ENCODE assay signal across 1 cellular context in the genomic region with DNA sequence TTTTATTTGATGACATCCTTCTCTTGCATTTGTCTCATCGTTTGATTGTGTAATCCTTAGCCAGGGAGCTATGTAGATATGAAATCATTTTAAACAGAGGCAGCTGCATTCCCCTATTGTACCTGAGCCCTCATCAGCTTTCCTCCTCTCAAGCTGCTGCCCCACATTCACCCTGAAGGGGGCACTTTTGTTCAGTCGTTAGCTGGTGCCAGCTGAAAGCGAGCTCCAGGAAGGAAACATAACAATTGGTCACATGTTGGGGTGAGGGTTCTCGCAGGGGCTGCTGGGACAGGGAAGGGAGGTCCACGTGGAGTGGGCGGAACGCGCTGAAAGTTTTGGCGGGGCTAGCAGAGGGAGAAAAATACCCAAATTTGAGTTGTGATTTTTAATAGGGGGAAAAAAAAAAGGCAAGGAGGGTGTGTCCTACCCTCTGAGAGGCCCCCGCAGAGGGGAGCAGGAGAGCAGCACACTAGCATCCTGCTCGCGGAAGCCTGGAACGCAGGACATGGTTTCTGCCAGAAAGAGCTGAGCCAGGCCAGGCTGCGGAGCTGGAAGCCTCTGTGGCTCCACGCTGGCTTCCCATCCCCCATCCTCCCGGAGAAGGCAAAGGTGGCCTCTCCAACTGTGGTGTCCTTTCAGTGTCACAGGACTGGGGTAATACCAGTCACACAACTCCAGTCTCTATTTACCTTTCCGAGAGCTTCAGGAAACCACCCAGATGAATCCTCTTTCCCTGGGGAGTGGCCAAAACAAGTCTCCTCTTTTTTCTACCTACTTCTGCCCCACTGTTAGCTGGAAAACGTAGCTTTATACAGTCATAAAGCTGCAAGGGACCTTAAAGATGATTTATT.
TF ChIP-seq lines count a peak whose summit lies in the region.

No MANE protein-coding gene starts in this region.

TF ChIP-seq in HepG2, 621 proteins besides CTCF, POLR2A, EP300 and RAD21 (continued from another document and continues in another):
- TF ChIP-seq UBTF (CRISPR knock-in tag; IDR thresholded peaks at IDR 0.05), result peak; percentile 85
- peak; percentile 57; the same call in 1 of the 2 replicates for TF ChIP-seq PHF20 (CRISPR knock-in tag; IDR thresholded peaks at IDR 0.05)
- TF ChIP-seq ZNF335 (CRISPR knock-in tag; IDR thresholded peaks at IDR 0.05), result peak; percentile 78
- TF ChIP-seq ZNF607 (CRISPR knock-in tag; IDR thresholded peaks at IDR 0.05; ENCODE audit: borderline replicate concordance), result peak; percentile 92; the same call in 1 of the 2 replicates
- no peak for TF ChIP-seq ZFP36L1 (CRISPR knock-in tag; IDR thresholded peaks at IDR 0.05)
- TF ChIP-seq, protein P1, sequence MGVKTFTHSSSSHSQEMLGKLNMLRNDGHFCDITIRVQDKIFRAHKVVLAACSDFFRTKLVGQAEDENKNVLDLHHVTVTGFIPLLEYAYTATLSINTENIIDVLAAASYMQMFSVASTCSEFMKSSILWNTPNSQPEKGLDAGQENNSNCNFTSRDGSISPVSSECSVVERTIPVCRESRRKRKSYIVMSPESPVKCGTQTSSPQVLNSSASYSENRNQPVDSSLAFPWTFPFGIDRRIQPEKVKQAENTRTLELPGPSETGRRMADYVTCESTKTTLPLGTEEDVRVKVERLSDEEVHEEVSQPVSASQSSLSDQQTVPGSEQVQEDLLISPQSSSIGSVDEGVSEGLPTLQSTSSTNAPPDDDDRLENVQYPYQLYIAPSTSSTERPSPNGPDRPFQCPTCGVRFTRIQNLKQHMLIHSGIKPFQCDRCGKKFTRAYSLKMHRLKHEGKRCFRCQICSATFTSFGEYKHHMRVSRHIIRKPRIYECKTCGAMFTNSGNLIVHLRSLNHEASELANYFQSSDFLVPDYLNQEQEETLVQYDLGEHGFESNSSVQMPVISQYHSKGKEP (CRISPR knock-in tag; IDR thresholded peaks at IDR 0.05), result 0 out of 2 replicates have a peak, but pooled peaks have one; percentile 16
- TF ChIP-seq ZEB1 (IDR thresholded peaks at IDR 0.05; ENCODE audit: insufficient replicate concordance, low read depth), result peak; percentile 78
- no peak for TF ChIP-seq ZNF383 (CRISPR knock-in tag; IDR thresholded peaks at IDR 0.05; ENCODE audit: borderline replicate concordance)
- TF ChIP-seq SMC3 (IDR thresholded peaks at IDR 0.05; ENCODE audit: low read length), result peak; percentile 92
- no peak for TF ChIP-seq ARHGAP35 (CRISPR knock-in tag; IDR thresholded peaks at IDR 0.05; ENCODE audit: borderline replicate concordance)
- TF ChIP-seq PTBP1 (IDR thresholded peaks at IDR 0.05; ENCODE audit: low read depth, low read length, poor library complexity, severe bottlenecking), result no peak
- peak; percentile 27 for TF ChIP-seq JARID2 (CRISPR knock-in tag; IDR thresholded peaks at IDR 0.05; ENCODE audit: insufficient replicate concordance)
- TF ChIP-seq ZNF44 (CRISPR knock-in tag; IDR thresholded peaks at IDR 0.05), result peak; percentile 15; the same call in 1 of the 2 replicates
- peak; percentile 39; the same call in 1 of the 2 replicates for TF ChIP-seq ZMYM3 (CRISPR knock-in tag; IDR thresholded peaks at IDR 0.05)
- TF ChIP-seq, protein P2, sequence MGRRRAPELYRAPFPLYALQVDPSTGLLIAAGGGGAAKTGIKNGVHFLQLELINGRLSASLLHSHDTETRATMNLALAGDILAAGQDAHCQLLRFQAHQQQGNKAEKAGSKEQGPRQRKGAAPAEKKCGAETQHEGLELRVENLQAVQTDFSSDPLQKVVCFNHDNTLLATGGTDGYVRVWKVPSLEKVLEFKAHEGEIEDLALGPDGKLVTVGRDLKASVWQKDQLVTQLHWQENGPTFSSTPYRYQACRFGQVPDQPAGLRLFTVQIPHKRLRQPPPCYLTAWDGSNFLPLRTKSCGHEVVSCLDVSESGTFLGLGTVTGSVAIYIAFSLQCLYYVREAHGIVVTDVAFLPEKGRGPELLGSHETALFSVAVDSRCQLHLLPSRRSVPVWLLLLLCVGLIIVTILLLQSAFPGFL (CRISPR knock-in tag; IDR thresholded peaks at IDR 0.05), result no peak
- TF ChIP-seq FOXJ3 (CRISPR knock-in tag; IDR thresholded peaks at IDR 0.05; ENCODE audit: borderline replicate concordance), result peak; percentile 86; the same call in 1 of the 2 replicates
- TF ChIP-seq MAFF (IDR thresholded peaks at IDR 0.05; ENCODE audit: low read depth, low read length), result 0 out of 2 replicates have a peak, but pooled peaks have one; percentile 15
- TF ChIP-seq, protein P3, sequence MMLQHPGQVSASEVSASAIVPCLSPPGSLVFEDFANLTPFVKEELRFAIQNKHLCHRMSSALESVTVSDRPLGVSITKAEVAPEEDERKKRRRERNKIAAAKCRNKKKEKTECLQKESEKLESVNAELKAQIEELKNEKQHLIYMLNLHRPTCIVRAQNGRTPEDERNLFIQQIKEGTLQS (CRISPR knock-in tag; IDR thresholded peaks at IDR 0.05), result no peak; the same call in 1 of the 2 replicates
- TF ChIP-seq ZBTB26 (CRISPR knock-in tag; IDR thresholded peaks at IDR 0.05; ENCODE audit: borderline replicate concordance), result peak; percentile 94
- TF ChIP-seq ZFP62 (CRISPR knock-in tag; IDR thresholded peaks at IDR 0.05), result no peak
- TF ChIP-seq ZNF589 (CRISPR knock-in tag; conservative IDR thresholded peaks at IDR 0.05), result peak; percentile 17; the same call in 1 of the 2 replicates
- TF ChIP-seq TCF7L2 (IDR thresholded peaks at IDR 0.05; ENCODE audit: low read depth, low read length), result no peak
- TF ChIP-seq, protein P4, sequence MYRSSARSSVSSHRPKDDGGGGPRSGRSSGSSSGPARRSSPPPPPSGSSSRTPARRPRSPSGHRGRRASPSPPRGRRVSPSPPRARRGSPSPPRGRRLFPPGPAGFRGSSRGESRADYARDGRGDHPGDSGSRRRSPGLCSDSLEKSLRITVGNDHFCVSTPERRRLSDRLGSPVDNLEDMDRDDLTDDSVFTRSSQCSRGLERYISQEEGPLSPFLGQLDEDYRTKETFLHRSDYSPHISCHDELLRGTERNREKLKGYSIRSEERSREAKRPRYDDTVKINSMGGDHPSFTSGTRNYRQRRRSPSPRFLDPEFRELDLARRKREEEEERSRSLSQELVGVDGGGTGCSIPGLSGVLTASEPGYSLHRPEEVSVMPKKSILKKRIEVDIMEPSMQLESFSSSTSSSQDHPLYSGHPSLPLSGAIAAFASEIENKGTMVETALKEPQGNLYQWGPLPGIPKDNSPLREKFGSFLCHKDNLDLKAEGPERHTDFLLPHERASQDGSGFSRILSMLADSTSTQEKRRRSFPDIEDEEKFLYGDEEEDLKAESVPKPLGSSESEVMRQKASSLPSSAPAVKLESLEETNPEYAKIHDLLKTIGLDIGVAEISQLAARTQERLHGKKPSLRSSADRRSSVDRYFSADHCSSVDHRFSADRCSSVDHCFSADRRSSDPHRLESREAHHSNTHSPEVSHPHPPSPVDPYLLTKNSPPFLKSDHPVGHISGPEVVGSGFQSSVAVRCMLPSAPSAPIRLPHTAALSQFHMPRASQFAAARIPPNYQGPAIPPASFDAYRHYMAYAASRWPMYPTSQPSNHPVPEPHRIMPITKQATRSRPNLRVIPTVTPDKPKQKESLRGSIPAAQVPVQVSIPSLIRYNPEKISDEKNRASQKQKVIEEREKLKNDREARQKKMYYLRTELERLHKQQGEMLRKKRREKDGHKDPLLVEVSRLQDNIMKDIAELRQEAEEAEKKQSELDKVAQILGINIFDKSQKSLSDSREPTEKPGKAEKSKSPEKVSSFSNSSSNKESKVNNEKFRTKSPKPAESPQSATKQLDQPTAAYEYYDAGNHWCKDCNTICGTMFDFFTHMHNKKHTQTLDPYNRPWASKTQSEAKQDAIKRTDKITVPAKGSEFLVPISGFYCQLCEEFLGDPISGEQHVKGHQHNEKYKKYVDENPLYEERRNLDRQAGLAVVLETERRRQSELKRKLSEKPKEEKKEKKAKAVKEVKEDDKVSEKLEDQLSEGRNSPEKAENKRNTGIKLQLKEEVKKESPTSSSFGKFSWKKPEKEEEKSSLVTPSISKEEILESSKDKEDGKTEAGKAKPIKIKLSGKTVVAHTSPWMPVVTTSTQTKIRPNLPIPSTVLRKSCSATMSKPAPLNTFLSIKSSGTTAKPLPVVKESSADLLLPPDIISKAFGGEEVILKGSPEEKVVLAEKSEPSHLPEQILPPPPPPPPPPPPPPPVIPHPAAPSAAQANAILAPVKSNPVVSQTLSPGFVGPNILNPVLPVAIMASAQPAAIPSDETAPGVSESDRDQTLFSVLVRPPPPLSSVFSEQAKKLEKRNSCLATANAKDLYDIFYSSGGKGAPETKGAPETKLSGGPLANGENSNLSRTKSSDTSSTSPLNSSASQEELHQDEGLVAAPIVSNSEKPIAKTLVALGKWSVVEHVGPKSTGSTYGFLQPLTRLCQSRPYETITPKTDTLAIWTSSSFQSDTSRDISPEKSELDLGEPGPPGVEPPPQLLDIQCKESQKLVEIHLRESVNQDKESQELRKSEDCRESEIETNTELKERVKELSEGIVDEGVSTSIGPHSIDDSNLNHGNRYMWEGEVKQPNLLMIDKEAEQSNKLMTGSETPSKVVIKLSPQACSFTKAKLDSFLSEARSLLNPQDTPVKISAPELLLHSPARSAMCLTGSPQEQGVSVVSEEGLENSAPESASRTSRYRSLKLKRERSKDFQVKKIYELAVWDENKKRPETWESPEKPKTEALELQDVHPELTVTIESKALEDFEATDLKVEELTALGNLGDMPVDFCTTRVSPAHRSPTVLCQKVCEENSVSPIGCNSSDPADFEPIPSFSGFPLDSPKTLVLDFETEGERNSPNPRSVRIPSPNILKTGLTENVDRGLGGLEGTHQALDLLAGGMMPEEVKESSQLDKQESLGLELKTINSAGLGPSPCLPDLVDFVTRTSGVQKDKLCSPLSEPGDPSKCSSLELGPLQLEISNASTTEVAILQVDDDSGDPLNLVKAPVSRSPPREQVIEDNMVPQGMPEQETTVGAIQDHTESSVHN (CRISPR knock-in tag; IDR thresholded peaks at IDR 0.05), result no peak
- no peak for TF ChIP-seq GABPA (IDR thresholded peaks at IDR 0.05; ENCODE audit: low read depth, low read length)
- no peak; the same call in 1 of the 2 replicates for TF ChIP-seq GABPA (CRISPR knock-in tag; IDR thresholded peaks at IDR 0.05; ENCODE audit: low read depth)
- TF ChIP-seq ZNF574 (CRISPR knock-in tag; IDR thresholded peaks at IDR 0.05), result peak; percentile 89
- no peak; the same call in 1 of the 2 replicates for TF ChIP-seq ZNF557 (CRISPR knock-in tag; IDR thresholded peaks at IDR 0.05)
